In genomic region chr19:4870025-4870700, GRCh38 we compare ENCODE assay signal across 11 cellular contexts. TPM values are rescaled to one million over a fixed set of nuclear protein-coding genes. Genes with fewer than 3 reads are reported as not detected.
DNase-seq lines count a peak whose midpoint lies in the region; TF ChIP-seq lines count a peak whose summit lies in the region.
"Had no signal": no experiment of that assay in that cellular context is flagged by ENCODE, and none has a peak within 500 bp of the region (broad histone marks: within the 10 kb centered on the region; RNA-seq: fewer than 3 reads in every experiment).

No MANE protein-coding gene starts in this region.

- WGBS in endodermal cell (ENCODE audit: insufficient coverage in 1 of 2, insufficient read length in 1 of 2), 2 experiments = 66 to 80% methylated on average over 4 to 10 of the region's 10 CpGs

- no peaks in the 10 kb centered on the region for H3K9me3 Mint-ChIP-seq in endodermal cell
- no peaks in the 10 kb centered on the region for H3K9me3 Mint-ChIP-seq in activated T-helper 2 cell treated with anti-CD3 and anti-CD28 coated beads, Interferon-gamma antibody, Interleukin-2, Interleukin-4, amounts not matched to agents 10 μg/mL and 5 μg/mL and 100 μg/mL, durations not matched to agents 14 hours and 24 hours and 36 hours
- H3K9me3 Mint-ChIP-seq: activated B cell treated with CpG ODN at 0.5 μM for 24 hours had no signal

- no peaks in the 10 kb centered on the region for H3K27me3 Mint-ChIP-seq in endodermal cell (ENCODE audit: insufficient read depth)
- no peaks in the 10 kb centered on the region for H3K27me3 Mint-ChIP-seq in activated T-helper 2 cell treated with anti-CD3 and anti-CD28 coated beads, Interferon-gamma antibody, Interleukin-2, Interleukin-4, amounts not matched to agents 10 μg/mL and 5 μg/mL and 100 μg/mL, durations not matched to agents 14 hours and 24 hours and 36 hours (ENCODE audit: low read depth)
- H3K27me3 Mint-ChIP-seq: activated B cell treated with CpG ODN at 0.5 μM for 24 hours had no signal

- H3K27ac Mint-ChIP-seq in endodermal cell = no peak overlapping the region
- H3K27ac Mint-ChIP-seq in activated T-helper 2 cell treated with anti-CD3 and anti-CD28 coated beads, Interferon-gamma antibody, Interleukin-2, Interleukin-4, amounts not matched to agents 10 μg/mL and 5 μg/mL and 100 μg/mL, durations not matched to agents 14 hours and 24 hours and 36 hours = no peak overlapping the region
- H3K27ac Mint-ChIP-seq: activated B cell treated with CpG ODN at 0.5 μM for 24 hours, B cell had no signal

- no peaks in the 10 kb centered on the region for H3K36me3 ChIP-seq in endodermal cell (ENCODE audit: control insufficient read depth, insufficient read depth, low read length)

- intact Hi-C loops in posterior vena cava (cut with DNase I) = loop anchor here in 1 of 2 donors (5.0 kb wide), 1 partner anchor 42 kb away; no protein-coding TSS in a partner anchor
- intact Hi-C loops in activated T-helper 2 cell treated with anti-CD3 and anti-CD28 coated beads, Interferon-gamma antibody, Interleukin-2, Interleukin-4, amounts not matched to agents 10 μg/mL and 5 μg/mL and 100 μg/mL, durations not matched to agents 14 hours and 24 hours and 36 hours (cut with micrococcal nuclease) = loop anchor here (5.0 kb wide), 1 partner anchor 97 kb away; the partner anchor contains the start of gene KDM4B

- TF ChIP-seq CTCF in endodermal cell (conservative IDR thresholded peaks at IDR 0.05) (no peak), GM20000 (IDR thresholded peaks at IDR 0.05; ENCODE audit: extremely low read depth, missing control alignments) (no peak)

- H3K27ac ChIP-seq in endodermal cell (ENCODE audit: low read depth, low read length) = no peak overlapping the region

- H3K4me3 Mint-ChIP-seq in endodermal cell = no peak overlapping the region
- H3K4me3 Mint-ChIP-seq in activated T-helper 2 cell treated with anti-CD3 and anti-CD28 coated beads, Interferon-gamma antibody, Interleukin-2, Interleukin-4, amounts not matched to agents 10 μg/mL and 5 μg/mL and 100 μg/mL, durations not matched to agents 14 hours and 24 hours and 36 hours (ENCODE audit: low read depth) = no peak overlapping the region
- H3K4me3 Mint-ChIP-seq: activated B cell treated with CpG ODN at 0.5 μM for 24 hours, B cell had no signal

- H3K9me3 ChIP-seq in endodermal cell (ENCODE audit: control insufficient read depth, low read length) = no peaks in the 10 kb centered on the region

- peaks cover 5% of the 10 kb centered on the region for H3K4me1 Mint-ChIP-seq in endodermal cell
- peaks cover 17% of the 10 kb centered on the region for H3K4me1 Mint-ChIP-seq in activated T-helper 2 cell treated with anti-CD3 and anti-CD28 coated beads, Interferon-gamma antibody, Interleukin-2, Interleukin-4, amounts not matched to agents 10 μg/mL and 5 μg/mL and 100 μg/mL, durations not matched to agents 14 hours and 24 hours and 36 hours (ENCODE audit: low read depth)

- DNase-seq in NCI-H82 (lab: John Stamatoyannopoulos, UW) (peak; percentile 19), NCI-H82 treated with DMSO at 0.1 percent for 48 hours (lab: John Stamatoyannopoulos, UW; ENCODE audit: unreplicated experiment) (no peak), OCI-M2 (lab: John Stamatoyannopoulos, UW; ENCODE audit: unreplicated experiment) (peak; percentile 13), endodermal cell (peak; percentile 81), posterior vena cava (ENCODE audit: low spot score) (peak; percentile 88), NCI-H2081 treated with DMSO at 0.1 percent for 48 hours (lab: John Stamatoyannopoulos, UW) (no peak), GM20000 (ENCODE audit: low spot score) (no peak)
- DNase-seq in activated T-helper 2 cell treated with anti-CD3 and anti-CD28 coated beads, Interferon-gamma antibody, Interleukin-2, Interleukin-4, amounts not matched to agents 10 μg/mL and 5 μg/mL and 100 μg/mL, durations not matched to agents 14 hours and 24 hours and 36 hours (ENCODE audit: low spot score) = no peak
- DNase-seq: activated B cell treated with CpG ODN at 0.5 μM for 24 hours had no signal

- H3K4me1 ChIP-seq in endodermal cell (ENCODE audit: control insufficient read depth, insufficient read depth, low read length) = no peaks in the 10 kb centered on the region

- H3K9ac ChIP-seq in endodermal cell (ENCODE audit: extremely low read depth, low read length, poor library complexity, severe bottlenecking) = no peak overlapping the region

- no peaks in the 10 kb centered on the region for H3K36me3 Mint-ChIP-seq in endodermal cell (ENCODE audit: low read depth)
- no peaks in the 10 kb centered on the region for H3K36me3 Mint-ChIP-seq in activated T-helper 2 cell treated with anti-CD3 and anti-CD28 coated beads, Interferon-gamma antibody, Interleukin-2, Interleukin-4, amounts not matched to agents 10 μg/mL and 5 μg/mL and 100 μg/mL, durations not matched to agents 14 hours and 24 hours and 36 hours (ENCODE audit: low read depth)

- no peaks in the 10 kb centered on the region for H3K27me3 ChIP-seq in endodermal cell (ENCODE audit: control insufficient read depth, insufficient read depth, low read length, poor library complexity, severe bottlenecking)

- H3K4me3 ChIP-seq in endodermal cell (ENCODE audit: low read length) = no peak overlapping the region

RNA-seq across cellular contexts. Expression of gene PLIN3, which starts 2.7 kb away (rescaled TPM):
- total RNA-seq in endodermal cell = 10 to 100 TPM; 80.0 to 80.9 TPM
- 62.6 TPM for polyA plus RNA-seq in endodermal cell (2013, experiment 1 of 2)
- 69.5 TPM for polyA plus RNA-seq in endodermal cell (2013, experiment 2 of 2)
- total RNA-seq in posterior vena cava = 10 to 100 TPM; 56.6 to 88.6 TPM
- total RNA-seq in activated T-helper 2 cell treated with anti-CD3 and anti-CD28 coated beads, Interferon-gamma antibody, Interleukin-2, Interleukin-4, amounts not matched to agents 10 μg/mL and 5 μg/mL and 100 μg/mL, durations not matched to agents 14 hours and 24 hours and 36 hours = 55.3 and 61.8 TPM in 2 replicates

RNA-seq across cellular contexts. Expression of gene ARRDC5, which starts 32.5 kb away (rescaled TPM):
- total RNA-seq in endodermal cell (not detected), posterior vena cava (under 1 TPM; 0.29 to 0.56 TPM)
- polyA plus RNA-seq in endodermal cell (2013, experiment 1 of 2) = not detected
- polyA plus RNA-seq in endodermal cell (2013, experiment 2 of 2) = not detected
- total RNA-seq in activated T-helper 2 cell treated with anti-CD3 and anti-CD28 coated beads, Interferon-gamma antibody, Interleukin-2, Interleukin-4, amounts not matched to agents 10 μg/mL and 5 μg/mL and 100 μg/mL, durations not matched to agents 14 hours and 24 hours and 36 hours = 0.23 and 0.27 TPM in 2 replicates
- total RNA-seq: pulmonary artery endothelial cell had no signal

RNA-seq across cellular contexts. Expression of gene TICAM1, which starts 38.7 kb away (rescaled TPM):
- total RNA-seq in endodermal cell = 1 to 10 TPM; 2.9 to 4.6 TPM
- polyA plus RNA-seq in endodermal cell (2013, experiment 1 of 2) = 1.1 TPM
- polyA plus RNA-seq in endodermal cell (2013, experiment 2 of 2) = 0.75 TPM
- total RNA-seq in posterior vena cava = 10 to 100 TPM in 1 of 2 donors, 1 to 10 TPM in 1; 7.6 to 13.2 TPM
- total RNA-seq in activated T-helper 2 cell treated with anti-CD3 and anti-CD28 coated beads, Interferon-gamma antibody, Interleukin-2, Interleukin-4, amounts not matched to agents 10 μg/mL and 5 μg/mL and 100 μg/mL, durations not matched to agents 14 hours and 24 hours and 36 hours = 28.1 and 30.4 TPM in 2 replicates

RNA-seq across cellular contexts. Expression of gene UHRF1, which starts 39.1 kb away (rescaled TPM):
- total RNA-seq in endodermal cell = 10 to 100 TPM; 54.6 to 59.4 TPM
- 59.3 TPM for polyA plus RNA-seq in endodermal cell (2013, experiment 1 of 2)
- polyA plus RNA-seq in endodermal cell (2013, experiment 2 of 2) = 57.0 TPM
- total RNA-seq in posterior vena cava = 1 to 10 TPM; 2.2 to 2.9 TPM
- total RNA-seq in activated T-helper 2 cell treated with anti-CD3 and anti-CD28 coated beads, Interferon-gamma antibody, Interleukin-2, Interleukin-4, amounts not matched to agents 10 μg/mL and 5 μg/mL and 100 μg/mL, durations not matched to agents 14 hours and 24 hours and 36 hours = 137 and 138 TPM in 2 replicates

Comparison
In these comparisons a context has a peak if more than half of its experiments do, and no peak if none do; other contexts are left out.
1. DNase-seq: peak in NCI-H82 (single experiment), OCI-M2 (single experiment), endodermal cell (single experiment) and posterior vena cava (single experiment); none in NCI-H82 treated with DMSO at 0.1 percent for 48 hours (single experiment), NCI-H2081 treated with DMSO at 0.1 percent for 48 hours (single experiment), GM20000 (single experiment) and activated T-helper 2 cell treated with anti-CD3 and anti-CD28 coated beads, Interferon-gamma antibody, Interleukin-2, Interleukin-4, amounts not matched to agents 10 μg/mL and 5 μg/mL and 100 μg/mL, durations not matched to agents 14 hours and 24 hours and 36 hours (single experiment).